Comparison of ENCODE assay signal across 8 cellular contexts in genomic region chr13:52651880-52652169, GRCh38. TPM values are rescaled to one million over a fixed set of nuclear protein-coding genes. Genes with fewer than 3 reads are reported as not detected.
DNase-seq lines count a peak whose midpoint lies in the region; ATAC-seq, FAIRE-seq and TF ChIP-seq lines count a peak whose summit lies in the region.

No MANE protein-coding gene starts in this region.

- H3K4me1 ChIP-seq in Peyer's patch (peaks cover 0 to 31% (median 3%) of the 10 kb centered on the region in 4 donors), heart left ventricle (peaks cover 0 to 47% (median 38%) of the 10 kb centered on the region in 12 donors), spleen (peaks cover 22 to 59% (median 45%) of the 10 kb centered on the region in 6 donors)

- no peaks in the 10 kb centered on the region for H3K27me3 ChIP-seq in Peyer's patch
- no peaks in the 10 kb centered on the region for H3K27me3 ChIP-seq in heart left ventricle
- H3K27me3 ChIP-seq in spleen (replicated peaks in 1 of 7) = no peaks in the 10 kb centered on the region

- FAIRE-seq in GM12892 (lab: Jason Lieb, UNC) = no peak

- 0% methylated on average over 8 of the region's 8 CpGs for WGBS in heart left ventricle, 4 donors
- WGBS in spleen, 5 donors = 0 to 1% (median 0%) methylated on average over 8 of the region's 8 CpGs

- no peak for TF ChIP-seq CTCF in Peyer's patch (IDR thresholded peaks at IDR 0.05)
- TF ChIP-seq CTCF in heart left ventricle (IDR thresholded peaks at IDR 0.05) = no peak
- no peak for TF ChIP-seq CTCF in spleen (IDR thresholded peaks at IDR 0.05 in 8 of 11, conservative IDR thresholded peaks at IDR 0.05 in 3 of 11)

- H3K27ac ChIP-seq in Peyer's patch (peak overlapping the region; percentile 88 to 97 (median 89)), heart left ventricle (peak overlapping the region; percentile 95 to 100 (median 99)), spleen (peak overlapping the region; percentile 89 to 98 (median 96))

- intact Hi-C loops in heart left ventricle (cut with DNase I) (loop anchor here in 8 of 10 donors (1.0 to 10.0 kb wide), 6 partner anchors 35 to 850 kb away; partner anchors contain the start of genes CKAP2 (in 4 of the 8), VPS36 (in 4 of the 8) and DHRS12 (in 1 of the 8)), spleen (cut with DNase I; ENCODE audit: low total_unique reads) (no loop called here)

- ATAC-seq in GM18870 (IDR thresholded peaks at IDR 0.05; ENCODE audit: unreplicated experiment) = peak; percentile 8
- peak; percentile 14 for ATAC-seq in HG02642 (IDR thresholded peaks at IDR 0.05; ENCODE audit: poor library complexity, unreplicated experiment)
- peak; percentile 2 to 50 (median 34) for ATAC-seq in heart left ventricle

- no peak for TF ChIP-seq POLR2A in Peyer's patch (IDR thresholded peaks at IDR 0.05)
- no peak for TF ChIP-seq POLR2A in heart left ventricle (IDR thresholded peaks at IDR 0.05)
- TF ChIP-seq POLR2A in spleen (IDR thresholded peaks at IDR 0.05) = no peak
- TF ChIP-seq POLR2A in GM12892 (IDR thresholded peaks at IDR 0.05; ENCODE audit: low read depth, low read length) = no peak

- H3K36me3 ChIP-seq in Peyer's patch = peaks cover 0 to 9% (median 0%) of the 10 kb centered on the region in 3 donors
- peaks cover 0 to 19% (median 11%) of the 10 kb centered on the region in 9 donors for H3K36me3 ChIP-seq in heart left ventricle
- H3K36me3 ChIP-seq in spleen = peaks cover 0 to 31% (median 3%) of the 10 kb centered on the region in 6 donors

- H3K4me3 ChIP-seq in Peyer's patch = peak overlapping the region; percentile 56 to 85 (median 70)
- H3K4me3 ChIP-seq in heart left ventricle = peak overlapping the region; percentile 59 to 91 (median 80)
- peak overlapping the region; percentile 48 to 92 (median 70) for H3K4me3 ChIP-seq in spleen

- DNase-seq in Peyer's patch (no peak), heart left ventricle (no peak), spleen (no peak), NCI-H1436 treated with DMSO at 0.1 percent for 48 hours (lab: John Stamatoyannopoulos, UW) (no peak), GM12892 (ENCODE audit: insufficient read length) (no peak), H4 (ENCODE audit: low spot score) (no peak)

- H3K9me3 ChIP-seq in Peyer's patch (no peaks in the 10 kb centered on the region), heart left ventricle (no peaks in the 10 kb centered on the region), spleen (no peaks in the 10 kb centered on the region)

RNA-seq across cellular contexts. Expression of gene SUGT1, which starts 0.8 kb away (rescaled TPM):
- total RNA-seq in Peyer's patch (10 to 100 TPM; 22.4 to 49.5 (median 27.5) TPM), heart left ventricle (10 to 100 TPM; 32.7 to 59.2 (median 47.4) TPM), spleen (10 to 100 TPM; 24.7 to 36.9 (median 30.5) TPM)
- polyA plus RNA-seq in heart left ventricle (10 to 100 TPM; 42.6 to 70.8 TPM), spleen (10 to 100 TPM; 25.2 to 28.0 (median 27.9) TPM)
- polyA plus RNA-seq in GM12892 (2012; ENCODE audit: missing spikeins) = 65.7 TPM
- total RNA-seq in H4 (2014; rRNA removed; shearing (Covaris generic)) = 23.7 and 24.0 TPM in 2 replicates

RNA-seq across cellular contexts. Expression of gene HNRNPA1L2, which starts 9.6 kb away (rescaled TPM):
- 10 to 100 TPM in 1 of 4 donors, 1 to 10 TPM in 3; 2.8 to 23.9 (median 4.6) TPM for total RNA-seq in Peyer's patch
- total RNA-seq in heart left ventricle = 1 to 10 TPM in 8 of 9 donors, under 1 TPM in 1; 0.81 to 4.7 (median 3.0) TPM
- polyA plus RNA-seq in heart left ventricle = 1 to 10 TPM; 3.6 to 4.7 TPM
- total RNA-seq in spleen = 10 to 100 TPM in 3 of 7 donors, 1 to 10 TPM in 4; 6.7 to 12.8 (median 9.4) TPM
- polyA plus RNA-seq in spleen = 10 to 100 TPM; 15.0 to 23.2 (median 15.1) TPM
- 13.9 TPM for polyA plus RNA-seq in GM12892 (2012; ENCODE audit: missing spikeins)
- 0.64 and 2.3 TPM in 2 replicates for total RNA-seq in H4 (2014; rRNA removed; shearing (Covaris generic))
